ENCODE assay signal across 8 cellular contexts in the genomic region with DNA sequence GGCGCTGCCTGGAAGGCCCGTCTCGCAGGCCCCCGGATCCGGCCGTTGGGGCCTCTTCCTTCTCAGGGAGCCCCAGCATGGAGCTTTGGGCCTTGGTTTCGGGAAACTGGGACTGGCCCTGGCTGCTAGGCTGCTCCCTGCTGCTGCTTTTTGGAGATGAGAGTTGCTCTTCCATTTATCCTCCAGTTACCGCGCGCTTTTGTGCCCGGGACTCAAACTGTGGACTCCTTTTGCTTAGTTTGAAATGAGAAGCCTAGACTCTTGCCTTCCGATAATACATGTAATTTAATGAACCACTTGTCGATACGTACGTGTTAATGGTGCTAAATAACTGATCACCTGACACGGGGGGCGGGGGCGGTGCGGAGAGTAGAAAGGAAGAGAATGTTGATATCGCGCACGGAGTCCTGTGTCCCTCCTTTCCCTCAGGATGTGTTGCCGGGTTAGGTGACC. TPM values are rescaled to one million over a fixed set of nuclear protein-coding genes. Genes with fewer than 3 reads are reported as not detected.
A peak's percentile ranks its signal among the peaks of the same experiment; 100 is the strongest.
DNase-seq lines count a peak whose midpoint lies in the region; ATAC-seq lines count a peak whose summit lies in the region.

No MANE protein-coding gene starts in this region.

- POLR2A ChIA-PET in naive thymus-derived CD8-positive, alpha-beta T cell (lab: Charles Lee): interaction anchor here (0.8 to 4.2 kb wide), 9 partner anchors 9 to 78 kb away, joined by 3 to 48 read pairs (median 4); no protein-coding TSS in a partner anchor

- H3K27me3 Mint-ChIP-seq in activated T-cell treated with anti-CD3 and anti-CD28 coated beads, Interleukin-2, amount 50 U/mL, for 24 hours: peaks cover 2% of the 10 kb centered on the region
- peaks cover 0 to 2% (median 0%) of the 10 kb centered on the region in 5 donors for H3K27me3 Mint-ChIP-seq in naive thymus-derived CD8-positive, alpha-beta T cell

- ATAC-seq in HG03196 (IDR thresholded peaks at IDR 0.05; ENCODE audit: unreplicated experiment): peak; percentile 16
- no peak for ATAC-seq in naive thymus-derived CD8-positive, alpha-beta T cell

- DNase-seq in NK-92 treated with Interleukin-12 subunit alpha and Interleukin-12 subunit beta, amount 100 ng/mL, for 24 hours (lab: John Stamatoyannopoulos, UW): peak; percentile 39
- DNase-seq in NK-92 (lab: John Stamatoyannopoulos, UW; ENCODE audit: unreplicated experiment) (no peak), NCI-H82 treated with DMSO at 0.1 percent for 48 hours (lab: John Stamatoyannopoulos, UW; ENCODE audit: unreplicated experiment) (peak; percentile 8), fibroblast of gingiva (ENCODE audit: low read depth) (peak; percentile 19)
- DNase-seq in activated T-cell treated with anti-CD3 and anti-CD28 coated beads, Interleukin-2, amount 50 U/mL, for 24 hours: no peak
- DNase-seq in naive thymus-derived CD8-positive, alpha-beta T cell: peak; percentile 21 to 79 (median 42)
- DNase-seq in stimulated activated naive CD4-positive, alpha-beta T cell (lab: John Stamatoyannopoulos, UW): peak; percentile 17 to 65 (median 45)

- no peaks in the 10 kb centered on the region for H3K9me3 Mint-ChIP-seq in activated T-cell treated with anti-CD3 and anti-CD28 coated beads, Interleukin-2, amount 50 U/mL, for 24 hours
- peaks cover 0 to 2% (median 0%) of the 10 kb centered on the region in 9 donors for H3K9me3 Mint-ChIP-seq in naive thymus-derived CD8-positive, alpha-beta T cell

- H3K27ac Mint-ChIP-seq in activated T-cell treated with anti-CD3 and anti-CD28 coated beads, Interleukin-2, amount 50 U/mL, for 24 hours: peak overlapping the region; percentile 97
- H3K27ac Mint-ChIP-seq in naive thymus-derived CD8-positive, alpha-beta T cell: peak overlapping the region; percentile 93 to 100 (median 99)

- H3K36me3 Mint-ChIP-seq in activated T-cell treated with anti-CD3 and anti-CD28 coated beads, Interleukin-2, amount 50 U/mL, for 24 hours (ENCODE audit: low read depth): peaks cover 14% of the 10 kb centered on the region
- peaks cover 0 to 10% (median 0%) of the 10 kb centered on the region in 3 donors for H3K36me3 Mint-ChIP-seq in naive thymus-derived CD8-positive, alpha-beta T cell

- H3K4me1 Mint-ChIP-seq in activated T-cell treated with anti-CD3 and anti-CD28 coated beads, Interleukin-2, amount 50 U/mL, for 24 hours (ENCODE audit: low read depth): peaks cover 51% of the 10 kb centered on the region
- peaks cover 22 to 58% (median 55%) of the 10 kb centered on the region in 4 donors for H3K4me1 Mint-ChIP-seq in naive thymus-derived CD8-positive, alpha-beta T cell

- peak overlapping the region; percentile 94 for H3K4me3 Mint-ChIP-seq in activated T-cell treated with anti-CD3 and anti-CD28 coated beads, Interleukin-2, amount 50 U/mL, for 24 hours
- H3K4me3 Mint-ChIP-seq in naive thymus-derived CD8-positive, alpha-beta T cell: peak overlapping the region; percentile 96 to 100 (median 99)

RNA-seq across cellular contexts. Expression of gene PHF3, which starts 0.9 kb away (rescaled TPM):
- total RNA-seq in naive thymus-derived CD8-positive, alpha-beta T cell: 100 to 1,000 TPM; 115 to 118 TPM
- polyA plus RNA-seq in naive thymus-derived CD8-positive, alpha-beta T cell: 10 to 100 TPM; 23.7 to 38.6 (median 28.9) TPM

Comparison
In these comparisons a context has a peak if more than half of its experiments do, and no peak if none do; other contexts are left out.
1. DNase-seq: peak in NK-92 treated with Interleukin-12 subunit alpha and Interleukin-12 subunit beta, amount 100 ng/mL, for 24 hours (single experiment), NCI-H82 treated with DMSO at 0.1 percent for 48 hours (single experiment), fibroblast of gingiva (single experiment), naive thymus-derived CD8-positive, alpha-beta T cell (10 of 10) and stimulated activated naive CD4-positive, alpha-beta T cell (6 of 6); none in NK-92 (single experiment) and activated T-cell treated with anti-CD3 and anti-CD28 coated beads, Interleukin-2, amount 50 U/mL, for 24 hours (single experiment).